Comparison of ENCODE assay signal across 38 cellular contexts in genomic region chr5:54471398-54471797, GRCh38. TPM values are rescaled to one million over a fixed set of nuclear protein-coding genes. Genes with fewer than 3 reads are reported as not detected.
"Had no signal": no experiment of that assay in that cellular context is flagged by ENCODE, and none has a peak within 500 bp of the region (broad histone marks: within the 10 kb centered on the region; RNA-seq: fewer than 3 reads in every experiment).

No MANE protein-coding gene starts in this region.

- DNase-seq: activated CD4-positive, alpha-beta memory T cell treated with anti-CD3 and anti-CD28 coated beads, Interleukin-2, amount 10 ng/mL, durations not matched to agents 7 days and 5 days; activated CD4-positive, alpha-beta T cell treated with anti-CD3 and anti-CD28 coated beads for 1 hour; activated CD4-positive, alpha-beta T cell treated with anti-CD3 and anti-CD28 coated beads for 48 hours; activated CD4-positive, CD25-positive, alpha-beta regulatory T cell; activated CD8-positive, alpha-beta memory T cell treated with anti-CD3 and anti-CD28 coated beads for 24 hours; activated CD8-positive, alpha-beta memory T cell treated with anti-CD3 and anti-CD28 coated beads, Interleukin-2, amount 10 ng/mL, durations not matched to agents 7 days and 5 days; activated CD8-positive, alpha-beta memory T cell treated with anti-CD3 and anti-CD28 coated beads, Interleukin-2, amount 50 U/mL, for 48 hours; activated effector memory CD4-positive, alpha-beta T cell treated with Interleukin-2 at 50 U/mL for 16 hours; activated naive CD4-positive, alpha-beta T cell treated with anti-CD3 and anti-CD28 coated beads, Interleukin-2, amount 10 ng/mL, durations not matched to agents 7 days and 5 days; activated naive CD8-positive, alpha-beta T cell treated with anti-CD3 and anti-CD28 coated beads, Interleukin-2, amount 50 U/mL, for 24 hours; activated T-cell treated with anti-CD3 and anti-CD28 coated beads, Interleukin-2, amount 50 U/mL, for 48 hours; aorta; central memory CD4-positive, alpha-beta T cell; Kasumi-1; KG1; NCI-H1092 treated with DMSO at 0.1 percent for 48 hours; NCI-H1417; NCI-H146; NCI-H187; NCI-H2029 treated with DMSO at 0.1 percent for 48 hours; NCI-H2107; NCI-H2171; NCI-H510A; NCI-H526; NCI-H748 treated with DMSO at 0.1 percent for 48 hours; NK-92 treated with Interleukin-12 subunit alpha and Interleukin-12 subunit beta, amount 100 ng/mL, for 24 hours; SHP77; SK-N-SH; T1000; WERI-Rb-1 had no signal

- H3K9ac ChIP-seq: SK-N-SH had no signal

- H3K4me3 ChIP-seq: MG63, SJSA1 had no signal

- H3K27ac ChIP-seq: brain microvascular endothelial cell, SJSA1, WERI-Rb-1 had no signal

- ATAC-seq: activated CD8-positive, alpha-beta memory T cell treated with anti-CD3 and anti-CD28 coated beads, Interleukin-2, amount 10 ng/mL, durations not matched to agents 7 days and 5 days; activated naive CD8-positive, alpha-beta T cell treated with anti-CD3 and anti-CD28 coated beads, Interleukin-2, amount 50 U/mL, for 24 hours had no signal

- H3K9me3 ChIP-seq: SJSA1, SK-N-SH had no signal

- H3K36me3 ChIP-seq: brain microvascular endothelial cell, MG63, SJSA1, WERI-Rb-1 had no signal

- FAIRE-seq: TTC549 had no signal

- H3K27me3 ChIP-seq: brain microvascular endothelial cell, MG63, SJSA1 had no signal

RNA-seq across cellular contexts. Expression of gene HSPB3, which starts 15.9 kb away (rescaled TPM):
- total RNA-seq: activated CD4-positive, alpha-beta memory T cell treated with anti-CD3 and anti-CD28 coated beads, Interleukin-2, amount 10 ng/mL, durations not matched to agents 7 days and 5 days; activated CD8-positive, alpha-beta memory T cell treated with anti-CD3 and anti-CD28 coated beads, Interleukin-2, amount 10 ng/mL, durations not matched to agents 7 days and 5 days; cerebellum; T-helper 1 cell treated with Interleukin-12 subunit alpha and Interleukin-12 subunit beta and Interleukin-4 antibody, amounts not matched to agents 30 ng/mL and 1 ng/mL, for 36 hours; T-helper 2 cell treated with Interferon-gamma antibody and Interleukin-4, amounts not matched to agents 100 ng/mL and 5 ng/mL, for 36 hours had no signal
- polyA plus RNA-seq: IgD-negative memory B cell had no signal
